Comparison of ENCODE assay signal across 15 cellular contexts in the genomic region with DNA sequence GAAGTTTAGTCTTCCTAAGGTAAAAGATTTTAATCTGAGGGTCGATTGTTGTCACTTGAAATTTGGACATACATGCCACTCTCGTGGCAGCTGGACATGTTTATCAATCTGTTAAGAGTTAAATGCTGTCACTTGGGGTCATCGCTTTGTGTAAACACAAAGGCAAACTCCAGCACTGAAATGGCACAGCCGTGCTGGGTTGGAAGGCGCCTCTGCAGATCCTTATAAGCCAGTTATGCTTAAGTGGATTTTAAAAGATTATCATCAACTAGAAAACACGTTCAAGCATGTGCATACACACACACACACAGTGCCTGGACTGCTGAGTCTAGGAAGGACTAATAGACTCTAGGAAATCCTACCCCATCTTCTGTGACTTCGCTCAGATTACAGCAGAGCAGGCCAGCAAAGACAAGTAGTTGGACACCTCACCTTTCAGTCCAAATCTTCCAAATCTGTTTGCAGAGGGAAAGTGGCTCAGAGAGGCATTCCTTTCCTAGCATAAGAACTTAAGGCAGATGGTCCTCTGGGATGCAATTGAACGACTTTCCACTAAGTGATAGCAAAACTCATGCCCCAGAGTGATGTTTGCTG.
DNase-seq lines count a peak whose midpoint lies in the region; ATAC-seq and TF ChIP-seq lines count a peak whose summit lies in the region.
"Had no signal": no experiment of that assay in that cellular context is flagged by ENCODE, and none has a peak within 500 bp of the region (broad histone marks: within the 10 kb centered on the region; RNA-seq: fewer than 3 reads in every experiment).

No MANE protein-coding gene starts in this region.

- no peak for ATAC-seq in Panc1
- no peak for ATAC-seq in foreskin keratinocyte
- ATAC-seq in GM21381 (IDR thresholded peaks at IDR 0.05; ENCODE audit: unreplicated experiment), result no peak

- H3K9me3 ChIP-seq in A673 (ENCODE audit: low read depth, low read length, poor library complexity, severe bottlenecking) (no peaks in the 10 kb centered on the region), Panc1 (ENCODE audit: control insufficient read depth, insufficient read depth, low read depth, low read length) (no peaks in the 10 kb centered on the region), HAP-1 (no peaks in the 10 kb centered on the region), stomach (peaks cover 0 to 9% (median 6%) of the 10 kb centered on the region in 4 donors)

- 18 to 23% (median 22%) methylated on average over 8 of the region's 8 CpGs for WGBS in stomach, 5 donors

- TF ChIP-seq CTCF in A673 (conservative IDR thresholded peaks at IDR 0.05; ENCODE audit: low read depth, low read length), result no peak
- no peak for TF ChIP-seq CTCF in Panc1 (IDR thresholded peaks at IDR 0.05)
- TF ChIP-seq CTCF in foreskin keratinocyte (conservative IDR thresholded peaks at IDR 0.05), result no peak
- no peak for TF ChIP-seq CTCF in stomach (IDR thresholded peaks at IDR 0.05)

- no peak for TF ChIP-seq POLR2A in stomach (IDR thresholded peaks at IDR 0.05)

- CTCF ChIA-PET in A673 (lab: Charles Lee) (no interaction called here), HEK293T (lab: Yijun Ruan, JAX) (no interaction called here), Panc1 (lab: Charles Lee) (no interaction called here)

- H3K27ac ChIP-seq in A673 (ENCODE audit: low read depth, low read length, poor library complexity, severe bottlenecking), result no peak overlapping the region
- peak overlapping the region; percentile 29; the same call in 1 of the 2 replicates for H3K27ac ChIP-seq in Panc1 (ENCODE audit: low read length)
- H3K27ac ChIP-seq in foreskin keratinocyte, result no peak overlapping the region
- no peak overlapping the region for H3K27ac ChIP-seq in stomach

- BruUV-seq in A673 (replicated peaks; lab: Mats Ljungman, UMichigan) (no TSS peak), Panc1 (replicated peaks; lab: Mats Ljungman, UMichigan) (no TSS peak)

- POLR2A ChIA-PET in A673 (lab: Charles Lee; ENCODE audit: low non-redundant PET), result no interaction called here
- POLR2A ChIA-PET in HEK293T (lab: Yijun Ruan, JAX), result no interaction called here
- POLR2A ChIA-PET in Panc1 (lab: Charles Lee), result no interaction called here

- no peaks in the 10 kb centered on the region for H3K36me3 ChIP-seq in A673 (ENCODE audit: insufficient read depth, low read length, poor library complexity, severe bottlenecking)
- H3K36me3 ChIP-seq in Panc1 (ENCODE audit: control insufficient read depth, insufficient read depth, low read length), result no peaks in the 10 kb centered on the region
- H3K36me3 ChIP-seq in HAP-1 (replicated peaks), result no peaks in the 10 kb centered on the region
- H3K36me3 ChIP-seq in stomach, result no peaks in the 10 kb centered on the region

- intact Hi-C loops in A673 (cut with micrococcal nuclease; ENCODE audit: unreplicated experiment) (no loop called here), Panc1 (cut with micrococcal nuclease; ENCODE audit: unreplicated experiment) (no loop called here), stomach (cut with DNase I; ENCODE audit: low total_unique reads) (no loop called here)

- in situ Hi-C loops in Panc1 (cut with HindIII; ENCODE audit: low pct_unique_long_range_greater_than_20kb, low sequenced_read_pairs), result no loop called here
- in situ Hi-C loops in HAP-1 (cut with MboI; ENCODE audit: low sequenced_read_pairs), result no loop called here

- H3K4me3 ChIP-seq in A673 (ENCODE audit: low read depth, low read length, poor library complexity, severe bottlenecking) (no peak overlapping the region), Panc1 (ENCODE audit: low read depth in 2 of 2, low read length in 2 of 2) (no peak overlapping the region), HAP-1 (no peak overlapping the region), stomach (no peak overlapping the region)

- peak; percentile 12 for DNase-seq in A673 (ENCODE audit: low spot score)
- no peak for DNase-seq in HEK293T (ENCODE audit: extremely low spot score)
- DNase-seq in Panc1 (ENCODE audit: low read depth, low spot score), result no peak
- peak; percentile 20 to 40 for DNase-seq in foreskin keratinocyte
- DNase-seq in HAP-1 (ENCODE audit: low spot score in 2 of 2), result no peak
- DNase-seq in stomach, result no peak
- DNase-seq: CD4-positive, alpha-beta memory T cell; GF-D8; H7; MV-4-11; NCI-H1417 treated with DMSO at 0.1 percent for 48 hours; NCI-H2029; NCI-H774; SIG-M5 had no signal

- H3K4me1 ChIP-seq in A673 (ENCODE audit: insufficient read depth, low read length, poor library complexity, severe bottlenecking) (no peaks in the 10 kb centered on the region), Panc1 (ENCODE audit: control insufficient read depth, insufficient read depth, low read length) (no peaks in the 10 kb centered on the region; the same call in 1 of the 2 replicates), foreskin keratinocyte (no peaks in the 10 kb centered on the region), HAP-1 (no peaks in the 10 kb centered on the region), stomach (no peaks in the 10 kb centered on the region)

- TF ChIP-seq EP300 in stomach (IDR thresholded peaks at IDR 0.05), result no peak

- H3K27me3 ChIP-seq in A673 (replicated peaks; ENCODE audit: insufficient read depth, low read depth, low read length, poor library complexity) (peaks cover 26% of the 10 kb centered on the region), Panc1 (ENCODE audit: control insufficient read depth, insufficient read depth, low read length) (no peaks in the 10 kb centered on the region), foreskin keratinocyte (peaks cover 48% of the 10 kb centered on the region), HAP-1 (ENCODE audit: low read depth) (peaks cover 26% of the 10 kb centered on the region), stomach (peaks cover 0 to 72% (median 21%) of the 10 kb centered on the region in 3 donors)

TF ChIP-seq in HEK293T, 16 proteins besides CTCF, POLR2A, EP300 and RAD21:
- TF ChIP-seq, protein P1, sequence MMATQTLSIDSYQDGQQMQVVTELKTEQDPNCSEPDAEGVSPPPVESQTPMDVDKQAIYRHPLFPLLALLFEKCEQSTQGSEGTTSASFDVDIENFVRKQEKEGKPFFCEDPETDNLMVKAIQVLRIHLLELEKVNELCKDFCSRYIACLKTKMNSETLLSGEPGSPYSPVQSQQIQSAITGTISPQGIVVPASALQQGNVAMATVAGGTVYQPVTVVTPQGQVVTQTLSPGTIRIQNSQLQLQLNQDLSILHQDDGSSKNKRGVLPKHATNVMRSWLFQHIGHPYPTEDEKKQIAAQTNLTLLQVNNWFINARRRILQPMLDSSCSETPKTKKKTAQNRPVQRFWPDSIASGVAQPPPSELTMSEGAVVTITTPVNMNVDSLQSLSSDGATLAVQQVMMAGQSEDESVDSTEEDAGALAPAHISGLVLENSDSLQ (IDR thresholded peaks at IDR 0.05), result peak; percentile 79
- no peak for TF ChIP-seq NFRKB (IDR thresholded peaks at IDR 0.05)

Comparison
In these comparisons a context has a peak if more than half of its experiments do, and no peak if none do; other contexts are left out.
1. DNase-seq: peak in A673 (single experiment) and foreskin keratinocyte (2 of 2); none in HEK293T (single experiment), Panc1 (single experiment), HAP-1 (0 of 2) and stomach (single experiment).